12 cellular contexts compared by ENCODE assay signal in the genomic region with DNA sequence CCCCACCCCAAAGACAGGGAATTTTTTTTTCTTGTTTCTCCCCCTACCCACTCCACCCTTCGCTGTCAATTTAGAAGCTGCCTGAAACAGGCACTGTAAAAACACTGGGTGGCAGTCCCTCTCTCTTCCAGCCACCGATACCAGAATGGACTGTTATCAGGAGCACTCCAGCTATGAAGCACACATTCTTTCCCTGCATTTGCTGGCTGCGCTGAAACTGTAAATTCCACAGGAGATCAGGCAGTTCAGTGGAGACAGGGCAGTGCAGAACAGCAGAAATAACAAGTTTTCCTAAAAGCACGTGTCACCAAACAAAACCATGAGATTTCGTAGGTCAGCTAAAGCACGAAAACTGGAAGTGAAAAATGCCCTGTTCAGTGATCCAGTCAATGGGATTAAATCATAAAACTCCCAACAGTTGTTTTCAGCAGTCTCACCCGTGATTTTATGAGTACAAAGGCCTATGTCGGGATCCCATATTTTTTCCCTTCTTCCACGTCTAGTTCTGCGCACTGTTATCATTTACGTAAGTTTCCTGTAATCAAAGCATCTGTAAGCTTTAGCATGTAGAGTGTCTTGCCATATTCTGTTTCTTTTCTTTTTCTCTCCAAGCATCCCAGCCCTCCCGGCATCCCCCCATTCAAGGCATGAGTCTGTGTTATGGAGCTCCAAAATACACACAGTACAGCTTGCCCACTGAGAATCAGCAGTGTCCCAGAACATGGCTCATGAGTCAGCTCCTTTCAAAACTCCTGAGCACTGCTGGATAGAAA.
DNase-seq lines count a peak whose midpoint lies in the region; ATAC-seq and TF ChIP-seq lines count a peak whose summit lies in the region.
"Had no signal": no experiment of that assay in that cellular context is flagged by ENCODE, and none has a peak within 500 bp of the region (broad histone marks: within the 10 kb centered on the region; RNA-seq: fewer than 3 reads in every experiment).

No MANE protein-coding gene starts in this region.

- peak overlapping the region; percentile 1 for H3K4me3 ChIP-seq in skeletal muscle satellite cell (ENCODE audit: low read length)
- H3K4me3 ChIP-seq in prostate gland, result no peak overlapping the region

- DNase-seq in NCI-H2227 treated with DMSO at 0.1 percent for 48 hours (lab: John Stamatoyannopoulos, UW), result peak; percentile 45
- peak; percentile 10 for DNase-seq in endothelial cell (ENCODE audit: low spot score)
- DNase-seq in left lobe of liver (ENCODE audit: low spot score), result no peak
- DNase-seq in activated naive CD8-positive, alpha-beta T cell treated with anti-CD3 and anti-CD28 coated beads for 36 hours, result no peak
- no peak for DNase-seq in prostate gland (ENCODE audit: low spot score)
- no peak for DNase-seq in NCI-H446 treated with DMSO at 0.1 percent for 48 hours (lab: John Stamatoyannopoulos, UW)
- DNase-seq: activated CD8-positive, alpha-beta memory T cell treated with anti-CD3 and anti-CD28 coated beads, Interleukin-2, amount 50 U/mL, for 4 hours; dermis blood vessel endothelial cell; NCI-H2171 treated with DMSO at 0.1 percent for 48 hours had no signal

- no peaks in the 10 kb centered on the region for H3K27me3 Mint-ChIP-seq in endothelial cell (ENCODE audit: unreplicated experiment)
- H3K27me3 Mint-ChIP-seq in activated naive CD8-positive, alpha-beta T cell treated with anti-CD3 and anti-CD28 coated beads for 36 hours, result no peaks in the 10 kb centered on the region
- H3K27me3 Mint-ChIP-seq: memory B cell had no signal

- ATAC-seq in left lobe of liver, result peak; percentile 41
- ATAC-seq in GM21381 (IDR thresholded peaks at IDR 0.05; ENCODE audit: unreplicated experiment), result no peak

- peak overlapping the region; percentile 36 for H3K9ac ChIP-seq in skeletal muscle satellite cell (ENCODE audit: low read depth, low read length)

- no peaks in the 10 kb centered on the region for H3K9me3 Mint-ChIP-seq in endothelial cell (ENCODE audit: unreplicated experiment)
- no peaks in the 10 kb centered on the region for H3K9me3 Mint-ChIP-seq in activated naive CD8-positive, alpha-beta T cell treated with anti-CD3 and anti-CD28 coated beads for 36 hours

- no peaks in the 10 kb centered on the region for H3K9me3 ChIP-seq in skeletal muscle satellite cell (replicated peaks; ENCODE audit: low read length)
- no peaks in the 10 kb centered on the region for H3K9me3 ChIP-seq in prostate gland

- WGBS in prostate gland, result 40% methylated on average over 12 of the region's 12 CpGs

- no peak for TF ChIP-seq POLR2A in prostate gland (IDR thresholded peaks at IDR 0.05)

- no peaks in the 10 kb centered on the region for H3K27me3 ChIP-seq in skeletal muscle satellite cell (ENCODE audit: control insufficient read depth, insufficient read depth, low read length)
- no peaks in the 10 kb centered on the region for H3K27me3 ChIP-seq in prostate gland (replicated peaks; ENCODE audit: insufficient read depth)

- H3K36me3 ChIP-seq in skeletal muscle satellite cell (ENCODE audit: insufficient read depth, low read length) (no peaks in the 10 kb centered on the region), prostate gland (no peaks in the 10 kb centered on the region)

- H3K27ac Mint-ChIP-seq in endothelial cell (ENCODE audit: unreplicated experiment), result no peak overlapping the region
- no peak overlapping the region for H3K27ac Mint-ChIP-seq in activated naive CD8-positive, alpha-beta T cell treated with anti-CD3 and anti-CD28 coated beads for 36 hours
- H3K27ac Mint-ChIP-seq: memory B cell had no signal

- TF ChIP-seq CTCF in endothelial cell (IDR thresholded peaks at IDR 0.05; ENCODE audit: unreplicated experiment), result no peak
- TF ChIP-seq CTCF in prostate gland (IDR thresholded peaks at IDR 0.05), result no peak

- H3K27ac ChIP-seq in prostate gland, result peak overlapping the region in 1 of 2 donors; percentile 19

- intact Hi-C loops in prostate gland (cut with DNase I), result loop anchor here (10.0 kb wide), 1 partner anchor 266 kb away; no protein-coding TSS in a partner anchor

- H3K4me1 Mint-ChIP-seq in endothelial cell (ENCODE audit: unreplicated experiment), result no peaks in the 10 kb centered on the region
- H3K4me1 Mint-ChIP-seq in activated naive CD8-positive, alpha-beta T cell treated with anti-CD3 and anti-CD28 coated beads for 36 hours, result no peaks in the 10 kb centered on the region
- H3K4me1 Mint-ChIP-seq: memory B cell had no signal

- peak overlapping the region; percentile 51 for H3K4me2 ChIP-seq in skeletal muscle satellite cell (ENCODE audit: low read length)

- H3K4me3 Mint-ChIP-seq in endothelial cell (ENCODE audit: unreplicated experiment), result no peak overlapping the region
- H3K4me3 Mint-ChIP-seq in activated naive CD8-positive, alpha-beta T cell treated with anti-CD3 and anti-CD28 coated beads for 36 hours, result no peak overlapping the region
- H3K4me3 Mint-ChIP-seq: memory B cell had no signal

- H3K36me3 Mint-ChIP-seq in endothelial cell (ENCODE audit: low read depth, unreplicated experiment), result no peaks in the 10 kb centered on the region
- no peaks in the 10 kb centered on the region for H3K36me3 Mint-ChIP-seq in activated naive CD8-positive, alpha-beta T cell treated with anti-CD3 and anti-CD28 coated beads for 36 hours
- H3K36me3 Mint-ChIP-seq: memory B cell had no signal

- H3K4me1 ChIP-seq in skeletal muscle satellite cell (ENCODE audit: control insufficient read depth, insufficient read depth, low read length) (peaks cover 41% of the 10 kb centered on the region), prostate gland (replicated peaks) (no peaks in the 10 kb centered on the region)

Comparison
In these comparisons a context has a peak if more than half of its experiments do, and no peak if none do; other contexts are left out.
1. DNase-seq: peak in NCI-H2227 treated with DMSO at 0.1 percent for 48 hours (single experiment) and endothelial cell (single experiment); none in left lobe of liver (single experiment), activated naive CD8-positive, alpha-beta T cell treated with anti-CD3 and anti-CD28 coated beads for 36 hours (single experiment), prostate gland (single experiment) and NCI-H446 treated with DMSO at 0.1 percent for 48 hours (single experiment).